Comparison of ENCODE assay signal across 11 cellular contexts in the genomic region with DNA sequence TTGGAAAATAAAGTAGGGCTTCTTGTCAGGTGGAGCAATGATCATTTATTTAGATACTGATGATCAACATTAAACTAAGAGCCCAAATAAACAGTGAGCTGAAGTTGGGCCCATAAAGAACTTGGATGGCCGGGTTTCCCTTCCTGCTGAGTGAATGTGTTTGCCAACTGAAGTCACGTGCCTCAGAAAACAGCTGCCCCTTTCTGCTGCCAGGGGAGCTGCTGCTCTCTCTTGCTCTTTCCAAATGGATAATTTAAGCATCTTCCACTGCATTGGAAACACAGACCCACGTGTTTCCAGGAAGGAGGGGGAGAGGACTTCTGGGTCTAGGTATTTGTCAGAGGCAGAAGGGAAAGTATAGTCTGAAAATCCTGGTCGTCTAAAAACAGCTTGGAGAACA. TPM values are rescaled to one million over a fixed set of nuclear protein-coding genes. Genes with fewer than 3 reads are reported as not detected.
DNase-seq lines count a peak whose midpoint lies in the region; ATAC-seq, FAIRE-seq and TF ChIP-seq lines count a peak whose summit lies in the region.
"Had no signal": no experiment of that assay in that cellular context is flagged by ENCODE, and none has a peak within 500 bp of the region (broad histone marks: within the 10 kb centered on the region; RNA-seq: fewer than 3 reads in every experiment).

No MANE protein-coding gene starts in this region.

- H3K4me3 Mint-ChIP-seq in mesothelial cell of epicardium = no peak overlapping the region
- H3K4me3 Mint-ChIP-seq: stimulated activated memory B cell treated with anti-CD40 and anti-IgM and Interleukin-4, amounts not matched to agents 10 μg/mL and 1 μg/mL and 100 μg/mL, for 72 hours had no signal

- no peaks in the 10 kb centered on the region for H3K27me3 ChIP-seq in endothelial cell of umbilical vein (ENCODE audit: control insufficient read depth in 2 of 2, insufficient read depth in 2 of 2, low read length in 2 of 2)
- H3K27me3 ChIP-seq: neutrophil had no signal

- dilution Hi-C loops in endothelial cell of umbilical vein (cut with MboI; ENCODE audit: extremely low pct_ligation_motif_present, low sequenced_read_pairs) = no loop called here

- no peak for ATAC-seq in GM18867 (IDR thresholded peaks at IDR 0.05; ENCODE audit: unreplicated experiment)

- no peak overlapping the region for H3K9ac ChIP-seq in endothelial cell of umbilical vein (replicated peaks; ENCODE audit: extremely low read depth, insufficient read depth, low read length)

- TF ChIP-seq CTCF in endothelial cell of umbilical vein (IDR thresholded peaks at IDR 0.05; ENCODE audit: extremely low read depth in 1 of 2, insufficient read depth in 1 of 2, low read depth in 1 of 2, low read length in 2 of 2) (no peak), mesothelial cell of epicardium (IDR thresholded peaks at IDR 0.05; ENCODE audit: unreplicated experiment) (no peak)

- no peaks in the 10 kb centered on the region for H3K36me3 Mint-ChIP-seq in mesothelial cell of epicardium
- H3K36me3 Mint-ChIP-seq: stimulated activated memory B cell treated with anti-CD40 and anti-IgM and Interleukin-4, amounts not matched to agents 10 μg/mL and 1 μg/mL and 100 μg/mL, for 72 hours had no signal

- BruUV-seq in endothelial cell of umbilical vein (replicated peaks; lab: Mats Ljungman, UMichigan) = no TSS peak

- POLR2A ChIA-PET in endothelial cell of umbilical vein (lab: Charles Lee) = interaction anchor here (0.6 kb wide), 1 partner anchor 705 kb away, joined by 3 read pairs; no protein-coding TSS in a partner anchor

- no peak overlapping the region for H3K27ac Mint-ChIP-seq in mesothelial cell of epicardium
- H3K27ac Mint-ChIP-seq: stimulated activated memory B cell treated with anti-CD40 and anti-IgM and Interleukin-4, amounts not matched to agents 10 μg/mL and 1 μg/mL and 100 μg/mL, for 72 hours had no signal

- H3K4me2 ChIP-seq in endothelial cell of umbilical vein (ENCODE audit: insufficient read depth, low read length) = no peak overlapping the region

- H3K4me1 Mint-ChIP-seq in mesothelial cell of epicardium = peaks cover 7% of the 10 kb centered on the region

- FAIRE-seq in endothelial cell of umbilical vein (lab: Jason Lieb, UNC) = no peak

- CTCF ChIA-PET in endothelial cell of umbilical vein (lab: Charles Lee) = interaction anchor here (0.9 to 1.6 kb wide), 8 partner anchors 9 to 189 kb away, joined by 3 to 7 read pairs (median 4); a partner anchor contains a TSS

- peak overlapping the region; percentile 4 for H2AFZ ChIP-seq in endothelial cell of umbilical vein (ENCODE audit: low read depth, low read length)

- no peaks in the 10 kb centered on the region for H3K36me3 ChIP-seq in endothelial cell of umbilical vein (ENCODE audit: control insufficient read depth in 2 of 2, extremely low read depth in 1 of 2, insufficient read depth in 2 of 2, low read length in 2 of 2)
- H3K36me3 ChIP-seq: neutrophil had no signal

- DNase-seq in DMS153 (lab: John Stamatoyannopoulos, UW) (peak; percentile 90), NCI-H446 (lab: John Stamatoyannopoulos, UW) (peak; percentile 22 to 44), endothelial cell of umbilical vein (ENCODE audit: low read depth, low spot score) (peak; percentile 48), nucleus accumbens (lab: John Stamatoyannopoulos, UW) (peak in 52 of 56 donors; percentile 8 to 84 (median 68)), kidney glomerular epithelial cell (lab: John Stamatoyannopoulos, UW) (no peak), mesothelial cell of epicardium (ENCODE audit: low spot score in 2 of 2, unreplicated experiment in 2 of 2) (no peak)
- DNase-seq in stimulated activated naive CD4-positive, alpha-beta T cell treated with Interleukin-2 at 50 U/mL for 16 hours (lab: John Stamatoyannopoulos, UW) = no peak

- no peak for TF ChIP-seq POLR2A in endothelial cell of umbilical vein (IDR thresholded peaks at IDR 0.05; ENCODE audit: low read depth, low read length)

- H3K27me3 Mint-ChIP-seq in mesothelial cell of epicardium (ENCODE audit: low read depth) = peaks cover 27% of the 10 kb centered on the region

- no peak overlapping the region for H3K27ac ChIP-seq in endothelial cell of umbilical vein (ENCODE audit: insufficient read depth, low read depth, low read length)
- H3K27ac ChIP-seq: epithelial cell of prostate, neutrophil had no signal

- no peaks in the 10 kb centered on the region for H3K79me2 ChIP-seq in endothelial cell of umbilical vein (ENCODE audit: control insufficient read depth, insufficient read depth, low read length)

- intact Hi-C loops in endothelial cell of umbilical vein (cut with micrococcal nuclease) = no loop called here

- H3K9me3 ChIP-seq in endothelial cell of umbilical vein (replicated peaks; ENCODE audit: control insufficient read depth, insufficient read depth, low read length) = no peaks in the 10 kb centered on the region
- H3K9me3 ChIP-seq: neutrophil had no signal

- no peak overlapping the region for H3K4me3 ChIP-seq in endothelial cell of umbilical vein (replicated peaks in 1 of 3; ENCODE audit: insufficient read depth in 1 of 3, low read depth in 1 of 3, low read length in 3 of 3)

- H3K9me1 ChIP-seq in endothelial cell of umbilical vein (replicated peaks; ENCODE audit: control insufficient read depth, extremely low read depth, insufficient read depth, low read length) = no peaks in the 10 kb centered on the region

- H3K4me1 ChIP-seq in endothelial cell of umbilical vein (ENCODE audit: control insufficient read depth, extremely low read depth, insufficient read depth, low read length) = no peaks in the 10 kb centered on the region

- no peaks in the 10 kb centered on the region for H3K9me3 Mint-ChIP-seq in mesothelial cell of epicardium
- H3K9me3 Mint-ChIP-seq: stimulated activated memory B cell treated with anti-CD40 and anti-IgM and Interleukin-4, amounts not matched to agents 10 μg/mL and 1 μg/mL and 100 μg/mL, for 72 hours had no signal

- H4K20me1 ChIP-seq in endothelial cell of umbilical vein (replicated peaks; ENCODE audit: control insufficient read depth, extremely low read depth, insufficient read depth, low read length) = no peaks in the 10 kb centered on the region

TF ChIP-seq in endothelial cell of umbilical vein, 7 proteins besides CTCF, POLR2A, EP300 and RAD21:
- TF ChIP-seq FOS (IDR thresholded peaks at IDR 0.05; ENCODE audit: borderline replicate concordance, insufficient read depth, low read length) = no peak
- TF ChIP-seq EZH2 (IDR thresholded peaks at IDR 0.05; ENCODE audit: borderline replicate concordance, low read depth, low read length, severe bottlenecking) = no peak
- TF ChIP-seq GATA2 (IDR thresholded peaks at IDR 0.05; ENCODE audit: insufficient read depth, insufficient read length, low read depth, low read length) = no peak
- no peak for TF ChIP-seq JUN (IDR thresholded peaks at IDR 0.05; ENCODE audit: borderline replicate concordance, insufficient read depth, insufficient read length, low read depth)
- TF ChIP-seq, protein P1, sequence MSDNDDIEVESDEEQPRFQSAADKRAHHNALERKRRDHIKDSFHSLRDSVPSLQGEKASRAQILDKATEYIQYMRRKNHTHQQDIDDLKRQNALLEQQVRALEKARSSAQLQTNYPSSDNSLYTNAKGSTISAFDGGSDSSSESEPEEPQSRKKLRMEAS (IDR thresholded peaks at IDR 0.05; ENCODE audit: insufficient read depth, insufficient read length) = no peak
TF ChIP-seq in endothelial cell of umbilical vein: peak in this region for 0.

RNA-seq across cellular contexts. Expression of a gene that starts 22.9 kb away (rescaled TPM):
- total RNA-seq in endothelial cell of umbilical vein = 3.0 and 3.3 TPM in 2 replicates
- polyA plus RNA-seq in endothelial cell of umbilical vein = 0.46 and 0.47 TPM in 2 replicates
- polyA plus RNA-seq in endothelial cell of umbilical vein (2011; cell fraction: cytosol; rRNA removed) = 0.30 and 0.38 TPM in 2 replicates
- polyA plus RNA-seq in endothelial cell of umbilical vein (2011; cell fraction: nucleus; rRNA removed) = 1.2 and 1.3 TPM in 2 replicates
- polyA plus RNA-seq in endothelial cell of umbilical vein (2012) = 0.50 and 0.58 TPM in 2 replicates
- 1.7 and 2.2 TPM in 2 replicates for polyA minus RNA-seq in endothelial cell of umbilical vein
- polyA minus RNA-seq in endothelial cell of umbilical vein (2011; cell fraction: cytosol; rRNA and poly(A)+ RNA removed) = 3.6 TPM
- 5.3 and 5.7 TPM in 2 replicates for polyA minus RNA-seq in endothelial cell of umbilical vein (2011; cell fraction: nucleus; rRNA and poly(A)+ RNA removed)
- 2.1 to 3.4 TPM (median 2.2 TPM) in 3 replicates for total RNA-seq in mesothelial cell of epicardium

Comparison
In these comparisons a context has a peak if more than half of its experiments do, and no peak if none do; other contexts are left out.
1. DNase-seq: peak in DMS153 (single experiment), NCI-H446 (2 of 2), endothelial cell of umbilical vein (single experiment) and nucleus accumbens (52 of 56); none in kidney glomerular epithelial cell (single experiment), stimulated activated naive CD4-positive, alpha-beta T cell treated with Interleukin-2 at 50 U/mL for 16 hours (single experiment) and mesothelial cell of epicardium (0 of 2).